In genomic region chr12:108126990-108127468, GRCh38 we compare ENCODE assay signal across 22 cellular contexts. TPM values are rescaled to one million over a fixed set of nuclear protein-coding genes. Genes with fewer than 3 reads are reported as not detected.
"Had no signal": no experiment of that assay in that cellular context is flagged by ENCODE, and none has a peak within 500 bp of the region (broad histone marks: within the 10 kb centered on the region; RNA-seq: fewer than 3 reads in every experiment).

No MANE protein-coding gene starts in this region.

- H3K27ac ChIP-seq: suprapubic skin had no signal

- H3K9me3 ChIP-seq: esophagus squamous epithelium, suprapubic skin had no signal

- H3K4me3 Mint-ChIP-seq: activated CD4-positive, alpha-beta T cell treated with anti-CD3 and anti-CD28 coated beads, Interleukin-2, amount 10 ng/mL, durations not matched to agents 7 days and 5 days; activated T-cell treated with anti-CD3 and anti-CD28 coated beads, Interleukin-2, amount 50 U/mL, for 4 hours; dendritic cell treated with granulocyte-macrophage colony-stimulating factor and Interleukin-4, amounts not matched to agents 40 ng/mL and 50 ng/mL, for 4 days; natural killer cell treated with Interleukin-12 subunit alpha and Interleukin-12 subunit beta and Interleukin-15 and Interleukin-18, amount 100 ng/mL, for 72 hours; T-helper 1 cell treated with Interleukin-12 subunit alpha and Interleukin-12 subunit beta and Interleukin-4 antibody, amounts not matched to agents 30 μg/mL and 1 μg/mL, for 36 hours had no signal

- H3K4me1 Mint-ChIP-seq: activated CD4-positive, alpha-beta T cell treated with anti-CD3 and anti-CD28 coated beads, Interleukin-2, amount 10 ng/mL, durations not matched to agents 7 days and 5 days had no signal

- H3K4me3 ChIP-seq: esophagus squamous epithelium, lung, suprapubic skin had no signal

- H3K27ac Mint-ChIP-seq: activated CD4-positive, alpha-beta T cell treated with anti-CD3 and anti-CD28 coated beads, Interleukin-2, amount 10 ng/mL, durations not matched to agents 7 days and 5 days; activated naive CD4-positive, alpha-beta T cell treated with anti-CD3 and anti-CD28 coated beads, Interleukin-2, amount 50 U/mL, for 72 hours; dendritic cell treated with granulocyte-macrophage colony-stimulating factor and Interleukin-4, amounts not matched to agents 40 ng/mL and 50 ng/mL, for 4 days; natural killer cell treated with Interleukin-12 subunit alpha and Interleukin-12 subunit beta and Interleukin-15 and Interleukin-18, amount 100 ng/mL, for 72 hours; T-helper 1 cell treated with Interleukin-12 subunit alpha and Interleukin-12 subunit beta and Interleukin-4 antibody, amounts not matched to agents 30 μg/mL and 1 μg/mL, for 36 hours; type B pancreatic cell had no signal

- DNase-seq: activated CD4-positive, alpha-beta T cell treated with anti-CD3 and anti-CD28 coated beads, Interleukin-2, amount 10 ng/mL, durations not matched to agents 7 days and 5 days; activated CD8-positive, alpha-beta memory T cell treated with anti-CD3 and anti-CD28 coated beads, Interleukin-2, amount 50 U/mL, for 4 hours; activated gamma-delta T cell; activated T-cell treated with anti-CD3 and anti-CD28 coated beads, Interleukin-2, amount 50 U/mL, for 4 hours; amniotic stem cell; effector CD8-positive, alpha-beta T cell; esophagus squamous epithelium; hippocampal formation; stimulated activated CD4-positive, alpha-beta T cell treated with anti-CD3 and anti-CD28 coated beads, Interleukin-12 subunit alpha, Interleukin-12 subunit beta, amount 100 ng/mL, for 4 hours; stimulated activated CD4-positive, alpha-beta T cell treated with anti-CD3 and anti-CD28 coated beads, Interleukin-1b, Interleukin-23, amount 100 ng/mL, for 48 hours; stimulated activated CD8-positive, alpha-beta memory T cell treated with anti-CD3 and anti-CD28 coated beads, Interleukin-4, amount 100 ng/mL, for 48 hours; stimulated activated naive CD4-positive, alpha-beta T cell treated with Interleukin-2 at 50 U/mL for 16 hours had no signal

- H3K9me3 Mint-ChIP-seq: activated CD4-positive, alpha-beta T cell treated with anti-CD3 and anti-CD28 coated beads, Interleukin-2, amount 10 ng/mL, durations not matched to agents 7 days and 5 days; activated naive CD4-positive, alpha-beta T cell treated with anti-CD3 and anti-CD28 coated beads, Interleukin-2, amount 50 U/mL, for 72 hours; natural killer cell treated with Interleukin-12 subunit alpha and Interleukin-12 subunit beta and Interleukin-15 and Interleukin-18, amount 100 ng/mL, for 72 hours; T-helper 1 cell treated with Interleukin-12 subunit alpha and Interleukin-12 subunit beta and Interleukin-4 antibody, amounts not matched to agents 30 μg/mL and 1 μg/mL, for 36 hours; type B pancreatic cell had no signal

- ATAC-seq: activated naive CD4-positive, alpha-beta T cell treated with anti-CD3 and anti-CD28 coated beads, Interleukin-2, amount 50 U/mL, for 72 hours; activated T-cell treated with anti-CD3 and anti-CD28 coated beads, Interleukin-2, amount 50 U/mL, for 4 hours; left lobe of liver had no signal

- H3K36me3 ChIP-seq: esophagus squamous epithelium, suprapubic skin had no signal

RNA-seq across cellular contexts. Expression of gene WSCD2, which starts 2.1 kb away (rescaled TPM):
- total RNA-seq: activated CD4-positive, alpha-beta T cell treated with anti-CD3 and anti-CD28 coated beads, Interleukin-2, amount 10 ng/mL, durations not matched to agents 7 days and 5 days; activated naive CD4-positive, alpha-beta T cell treated with anti-CD3 and anti-CD28 coated beads, Interleukin-2, amount 50 U/mL, for 72 hours; activated T-cell treated with anti-CD3 and anti-CD28 coated beads, Interleukin-2, amount 50 U/mL, for 4 hours; endothelial cell of umbilical vein; glomerular endothelial cell; left lobe of liver; natural killer cell treated with Interleukin-12 subunit alpha and Interleukin-12 subunit beta and Interleukin-15 and Interleukin-18, amount 100 ng/mL, for 72 hours had no signal
